In genomic region chr15:80118956-80119355, GRCh38 we compare ENCODE assay signal across 14 cellular contexts. TPM values are rescaled to one million over a fixed set of nuclear protein-coding genes. Genes with fewer than 3 reads are reported as not detected.
DNase-seq lines count a peak whose midpoint lies in the region; ATAC-seq and TF ChIP-seq lines count a peak whose summit lies in the region.
"Had no signal": no experiment of that assay in that cellular context is flagged by ENCODE, and none has a peak within 500 bp of the region (broad histone marks: within the 10 kb centered on the region; RNA-seq: fewer than 3 reads in every experiment).

No MANE protein-coding gene starts in this region.

- H3K4me1 ChIP-seq in gastroesophageal sphincter (peaks cover 0 to 24% (median 0%) of the 10 kb centered on the region in 3 donors), adrenal gland (replicated peaks in 1 of 2) (peaks cover 0 to 4% of the 10 kb centered on the region in 2 donors)
- H3K4me1 ChIP-seq in CD4-positive, alpha-beta memory T cell (ENCODE audit: insufficient read depth, low read length): peaks cover 5% of the 10 kb centered on the region

- no peak for TF ChIP-seq EP300 in gastroesophageal sphincter (IDR thresholded peaks at IDR 0.05)

- H3K9me3 Mint-ChIP-seq in CD4-positive, alpha-beta memory T cell: no peaks in the 10 kb centered on the region
- H3K9me3 Mint-ChIP-seq: CD8-positive, alpha-beta memory T cell; GM23338 had no signal

- no peak overlapping the region for H3K4me3 Mint-ChIP-seq in CD4-positive, alpha-beta memory T cell
- H3K4me3 Mint-ChIP-seq: CD14-positive monocyte; CD8-positive, alpha-beta memory T cell; GM23338 had no signal

- no peaks in the 10 kb centered on the region for H3K9me3 ChIP-seq in gastroesophageal sphincter
- peaks cover 0 to 7% (median 0%) of the 10 kb centered on the region in 3 donors for H3K9me3 ChIP-seq in adrenal gland (replicated peaks in 1 of 3)
- no peaks in the 10 kb centered on the region for H3K9me3 ChIP-seq in CD4-positive, alpha-beta memory T cell (ENCODE audit: control insufficient read depth in 1 of 2, low read length in 2 of 2)

- H3K4me1 Mint-ChIP-seq in CD4-positive, alpha-beta memory T cell: peaks cover 7 to 18% (median 14%) of the 10 kb centered on the region in 4 donors

- no peak for TF ChIP-seq CTCF in AG10803 (conservative IDR thresholded peaks at IDR 0.05; ENCODE audit: low read length)
- no peak for TF ChIP-seq CTCF in gastroesophageal sphincter (IDR thresholded peaks at IDR 0.05)
- TF ChIP-seq CTCF in adrenal gland (IDR thresholded peaks at IDR 0.05): no peak

- peaks cover 27% of the 10 kb centered on the region in 2 donors for H3K36me3 Mint-ChIP-seq in CD4-positive, alpha-beta memory T cell

- no peak overlapping the region for H3K27ac Mint-ChIP-seq in CD4-positive, alpha-beta memory T cell
- H3K27ac Mint-ChIP-seq: CD14-positive monocyte, GM23338 had no signal

- 85 to 100% methylated on average over 2 of the region's 2 CpGs for WGBS in gastroesophageal sphincter (ENCODE audit: low coverage in 1 of 2), 2 donors
- 87 to 93% (median 92%) methylated on average over 2 of the region's 2 CpGs for WGBS in adrenal gland, 4 donors

- TF ChIP-seq POLR2A in gastroesophageal sphincter (IDR thresholded peaks at IDR 0.05) (no peak), adrenal gland (IDR thresholded peaks at IDR 0.05) (no peak)

- H3K36me3 ChIP-seq in gastroesophageal sphincter (peaks cover 0 to 23% of the 10 kb centered on the region in 2 donors), adrenal gland (replicated peaks in 1 of 2) (peaks cover 0 to 10% of the 10 kb centered on the region in 2 donors)
- H3K36me3 ChIP-seq in CD4-positive, alpha-beta memory T cell (ENCODE audit: insufficient read depth, low read length): peaks cover 6% of the 10 kb centered on the region

- no peaks in the 10 kb centered on the region for H3K27me3 Mint-ChIP-seq in CD4-positive, alpha-beta memory T cell
- H3K27me3 Mint-ChIP-seq: CD8-positive, alpha-beta memory T cell had no signal

- DNase-seq in AG10803 (ENCODE audit: low read depth) (peak; percentile 5), G401 (ENCODE audit: low spot score) (peak; percentile 71), NCI-H446 (lab: John Stamatoyannopoulos, UW) (peak; percentile 53 to 86), cerebellum (ENCODE audit: low spot score) (peak; percentile 24), adrenal gland (no peak)
- no peak for DNase-seq in stimulated activated CD4-positive, alpha-beta T cell treated with anti-CD3 and anti-CD28 coated beads, Interleukin-1b, Interleukin-23, amount 100 ng/mL, for 48 hours
- DNase-seq in CD4-positive, alpha-beta memory T cell: no peak
- DNase-seq: CD8-positive, alpha-beta memory T cell; DMS79; H7; IMR-90 had no signal

- ATAC-seq in gastroesophageal sphincter: no peak
- ATAC-seq: GM23338 had no signal

- CTCF ChIA-PET in CD4-positive, alpha-beta memory T cell (lab: Charles Lee; ENCODE audit: partially characterized antibody): interaction anchor here (0.6 kb wide), 1 partner anchor 14 kb away, joined by 4 read pairs; no protein-coding TSS in a partner anchor

- no peak overlapping the region for H3K4me3 ChIP-seq in AG10803 (ENCODE audit: low read length)
- H3K4me3 ChIP-seq in gastroesophageal sphincter: no peak overlapping the region
- no peak overlapping the region for H3K4me3 ChIP-seq in adrenal gland
- no peak overlapping the region for H3K4me3 ChIP-seq in CD4-positive, alpha-beta memory T cell (ENCODE audit: low read length in 2 of 2)
- H3K4me3 ChIP-seq: GM23338 had no signal

- H3K27me3 ChIP-seq in gastroesophageal sphincter (no peaks in the 10 kb centered on the region), adrenal gland (no peaks in the 10 kb centered on the region)
- no peaks in the 10 kb centered on the region for H3K27me3 ChIP-seq in CD4-positive, alpha-beta memory T cell (ENCODE audit: insufficient read depth, low read length)

- in situ Hi-C loops in G401 (cut with HindIII; ENCODE audit: low sequenced_read_pairs): no loop called here

- POLR2A ChIA-PET in CD4-positive, alpha-beta memory T cell (lab: Charles Lee; ENCODE audit: partially characterized antibody): no interaction called here

- intact Hi-C loops in adrenal gland (cut with DNase I): no loop called here
- intact Hi-C loops in CD4-positive, alpha-beta memory T cell (cut with micrococcal nuclease): no loop called here

- H3K27ac ChIP-seq in gastroesophageal sphincter (no peak overlapping the region), adrenal gland (no peak overlapping the region)
- no peak overlapping the region for H3K27ac ChIP-seq in CD4-positive, alpha-beta memory T cell (ENCODE audit: low read depth, low read length)

RNA-seq across cellular contexts. Expression of gene FAH, which starts 33.8 kb away (rescaled TPM):
- 29.3 and 42.7 TPM in 2 replicates for total RNA-seq in G401 (2014; rRNA removed; shearing (Covaris generic))
- 9.9 TPM for total RNA-seq in cerebellum
- total RNA-seq in gastroesophageal sphincter: 10 to 100 TPM in 2 of 4 donors, 1 to 10 TPM in 2; 7.9 to 26.0 (median 10.1) TPM
- total RNA-seq in adrenal gland: 100 to 1,000 TPM in 5 of 8 donors, 10 to 100 TPM in 3; 56.9 to 157 (median 107) TPM
- 100 to 1,000 TPM in 2 of 3 donors, 10 to 100 TPM in 1; 69.2 to 154 (median 109) TPM for polyA plus RNA-seq in adrenal gland
- total RNA-seq in CD4-positive, alpha-beta memory T cell: 1 to 10 TPM; 7.2 TPM
- 1 to 10 TPM; 6.2 to 8.9 TPM for polyA plus RNA-seq in CD4-positive, alpha-beta memory T cell

RNA-seq across cellular contexts. Expression of gene ZFAND6, which starts 59.5 kb away (rescaled TPM):
- total RNA-seq in G401 (2014; rRNA removed; shearing (Covaris generic)): 143 and 196 TPM in 2 replicates
- total RNA-seq in cerebellum (190 TPM), gastroesophageal sphincter (100 to 1,000 TPM in 3 of 4 donors, 10 to 100 TPM in 1; 95.6 to 137 (median 131) TPM), adrenal gland (100 to 1,000 TPM in 5 of 8 donors, 10 to 100 TPM in 3; 75.4 to 197 (median 105) TPM)
- 100 to 1,000 TPM in 1 of 3 donors, 10 to 100 TPM in 2; 46.5 to 125 (median 48.6) TPM for polyA plus RNA-seq in adrenal gland
- 10 to 100 TPM; 58.3 to 60.9 TPM for total RNA-seq in CD4-positive, alpha-beta memory T cell
- polyA plus RNA-seq in CD4-positive, alpha-beta memory T cell: 100 to 1,000 TPM; 104 to 139 TPM

Comparison
In these comparisons a context has a peak if more than half of its experiments do, and no peak if none do; other contexts are left out.
1. DNase-seq: peak in AG10803 (single experiment), G401 (single experiment), NCI-H446 (2 of 2) and cerebellum (single experiment); none in stimulated activated CD4-positive, alpha-beta T cell treated with anti-CD3 and anti-CD28 coated beads, Interleukin-1b, Interleukin-23, amount 100 ng/mL, for 48 hours (single experiment), adrenal gland (0 of 7) and CD4-positive, alpha-beta memory T cell (0 of 5).